ENCODE assay signal across 31 cellular contexts in the genomic region with DNA sequence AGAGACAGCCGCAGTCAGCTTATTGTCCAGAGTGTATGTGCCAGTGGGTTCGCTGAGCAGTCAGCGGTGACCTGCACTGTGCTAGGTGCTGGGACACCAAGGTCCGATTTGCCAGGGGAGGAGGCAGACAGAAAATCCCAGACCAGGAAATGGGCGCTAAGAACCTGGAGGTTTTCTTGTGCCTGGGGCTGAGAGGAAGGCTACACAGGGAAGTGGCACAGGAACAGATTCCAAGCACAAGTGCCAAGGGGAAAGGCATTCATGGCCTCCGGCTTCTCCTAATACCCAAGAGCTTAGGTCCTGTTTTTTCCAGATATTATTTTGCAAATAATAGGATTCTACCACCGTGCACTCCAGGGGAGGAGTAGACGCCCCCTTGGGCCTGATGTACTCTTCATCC.
"Had no signal": no experiment of that assay in that cellular context is flagged by ENCODE, and none has a peak within 500 bp of the region (broad histone marks: within the 10 kb centered on the region; RNA-seq: fewer than 3 reads in every experiment).

No MANE protein-coding gene starts in this region.

- H3K27ac ChIP-seq: adrenal gland, body of pancreas, breast epithelium, Peyer's patch, SK-N-MC had no signal

- H3K9me3 ChIP-seq: adrenal gland, body of pancreas, breast epithelium, Peyer's patch had no signal

- H3K4me3 ChIP-seq: adrenal gland, body of pancreas, breast epithelium, Peyer's patch, SK-N-MC had no signal

- H3K27me3 ChIP-seq: adrenal gland, breast epithelium, Peyer's patch had no signal

- H3K4me1 ChIP-seq: body of pancreas, breast epithelium had no signal

- ATAC-seq: activated CD4-positive, alpha-beta T cell treated with anti-CD3 and anti-CD28 coated beads for 36 hours; activated CD4-positive, CD25-positive, alpha-beta regulatory T cell treated with anti-CD3 and anti-CD28 coated beads, Interleukin-2, amount 50 U/mL, for 24 hours; activated CD8-positive, alpha-beta T cell treated with anti-CD3 and anti-CD28 coated beads, Interleukin-2, amount 10 ng/mL, durations not matched to agents 7 days and 5 days; activated naive CD4-positive, alpha-beta T cell treated with anti-CD3 and anti-CD28 coated beads, Interleukin-2, amount 50 U/mL, for 72 hours; body of pancreas; PC-3; WTC11 had no signal

- DNase-seq: activated CD4-positive, alpha-beta T cell treated with anti-CD3 and anti-CD28 coated beads for 36 hours; activated CD4-positive, alpha-beta T cell treated with anti-CD3 and anti-CD28 coated beads, Interleukin-2, amount 10 ng/mL, durations not matched to agents 7 days and 5 days; activated CD4-positive, alpha-beta T cell treated with anti-CD3 and anti-CD28 coated beads, Interleukin-2, amount 50 U/mL, for 48 hours; activated CD8-positive, alpha-beta T cell treated with anti-CD3 and anti-CD28 coated beads, Interleukin-2, amount 10 ng/mL, durations not matched to agents 7 days and 5 days; activated gamma-delta T cell treated with Interleukin-2 at 50 U/mL for 16 hours; activated naive CD4-positive, alpha-beta T cell treated with anti-CD3 and anti-CD28 coated beads for 36 hours; activated T-cell treated with anti-CD3 and anti-CD28 coated beads, Interleukin-2, amount 50 U/mL, for 24 hours; adrenal gland; body of pancreas; Karpas-422; KBM-7; NCI-H1105; NCI-H1417 treated with DMSO at 0.1 percent for 48 hours; NCI-H187 treated with DMSO at 0.1 percent for 48 hours; NCI-H2081; NCI-H2171 treated with DMSO at 0.1 percent for 48 hours; NCI-H2227 treated with DMSO at 0.1 percent for 48 hours; NCI-H446; NCI-H524; PC-3; Right ventricle myocardium superior; RPMI8226; T1000 had no signal

- H3K36me3 ChIP-seq: adrenal gland, breast epithelium, Peyer's patch had no signal

- FAIRE-seq: astrocyte, TTC549 had no signal
